Comparison of ENCODE assay signal across 22 cellular contexts in genomic region chr16:22979038-22979437, GRCh38.
"Had no signal": no experiment of that assay in that cellular context is flagged by ENCODE, and none has a peak within 500 bp of the region (broad histone marks: within the 10 kb centered on the region; RNA-seq: fewer than 3 reads in every experiment).

No MANE protein-coding gene starts in this region.

- H3K27ac ChIP-seq: esophagus muscularis mucosa, neutrophil, ovary, right lobe of liver, thoracic aorta, vagina had no signal

- H3K36me3 Mint-ChIP-seq: brain, type B pancreatic cell had no signal

- ATAC-seq: activated naive CD4-positive, alpha-beta T cell treated with anti-CD3 and anti-CD28 coated beads, Interleukin-2, amount 50 U/mL, for 72 hours; activated T-helper 17 cell treated with anti-CD3 and anti-CD28 coated beads, Interleukin-2, amount 50 U/mL, for 72 hours; effector memory CD8-positive, alpha-beta T cell; right lobe of liver; WTC11 had no signal

- H3K4me1 Mint-ChIP-seq: activated T-helper 17 cell treated with anti-CD3 and anti-CD28 coated beads, Interleukin-2, amount 50 U/mL, for 72 hours; brain; nephron had no signal

- H3K27ac Mint-ChIP-seq: activated naive CD4-positive, alpha-beta T cell treated with anti-CD3 and anti-CD28 coated beads, Interleukin-2, amount 50 U/mL, for 72 hours; activated T-cell treated with anti-CD3 and anti-CD28 coated beads, Interleukin-2, amount 50 U/mL, for 24 hours; activated T-helper 17 cell treated with anti-CD3 and anti-CD28 coated beads, Interleukin-2, amount 50 U/mL, for 72 hours; brain; effector memory CD8-positive, alpha-beta T cell; memory B cell; nephron; T-helper 2 cell treated with Interferon-gamma antibody and Interleukin-4, amounts not matched to agents 5 μg/mL and 100 μg/mL, for 36 hours; type B pancreatic cell; WTC11 had no signal

- H3K4me1 ChIP-seq: esophagus muscularis mucosa, right lobe of liver, vagina had no signal

- H3K4me3 ChIP-seq: esophagus muscularis mucosa, ovary, right lobe of liver, thoracic aorta, vagina had no signal

- DNase-seq: activated CD4-positive, alpha-beta T cell treated with anti-CD3 and anti-CD28 coated beads, Interleukin-2, amount 50 U/mL, for 4 hours; activated CD8-positive, alpha-beta memory T cell treated with anti-CD3 and anti-CD28 coated beads for 24 hours; activated CD8-positive, alpha-beta memory T cell treated with anti-CD3 and anti-CD28 coated beads, Interleukin-2, amount 50 U/mL, for 4 hours; activated T-cell treated with anti-CD3 and anti-CD28 coated beads, Interleukin-2, amount 50 U/mL, for 24 hours; aorta; effector memory CD8-positive, alpha-beta T cell; ovary; right lobe of liver; small intestine; stimulated activated naive CD4-positive, alpha-beta T cell had no signal

- H3K4me3 Mint-ChIP-seq: activated T-cell treated with anti-CD3 and anti-CD28 coated beads, Interleukin-2, amount 50 U/mL, for 24 hours; activated T-helper 17 cell treated with anti-CD3 and anti-CD28 coated beads, Interleukin-2, amount 50 U/mL, for 72 hours; brain; effector memory CD8-positive, alpha-beta T cell; memory B cell; nephron; T-helper 2 cell treated with Interferon-gamma antibody and Interleukin-4, amounts not matched to agents 5 μg/mL and 100 μg/mL, for 36 hours; type B pancreatic cell; WTC11 had no signal

- H3K36me3 ChIP-seq: esophagus muscularis mucosa, neutrophil, ovary, right lobe of liver, thoracic aorta, vagina had no signal

- H3K27me3 ChIP-seq: ovary, right lobe of liver, vagina had no signal
